In the genomic region with DNA sequence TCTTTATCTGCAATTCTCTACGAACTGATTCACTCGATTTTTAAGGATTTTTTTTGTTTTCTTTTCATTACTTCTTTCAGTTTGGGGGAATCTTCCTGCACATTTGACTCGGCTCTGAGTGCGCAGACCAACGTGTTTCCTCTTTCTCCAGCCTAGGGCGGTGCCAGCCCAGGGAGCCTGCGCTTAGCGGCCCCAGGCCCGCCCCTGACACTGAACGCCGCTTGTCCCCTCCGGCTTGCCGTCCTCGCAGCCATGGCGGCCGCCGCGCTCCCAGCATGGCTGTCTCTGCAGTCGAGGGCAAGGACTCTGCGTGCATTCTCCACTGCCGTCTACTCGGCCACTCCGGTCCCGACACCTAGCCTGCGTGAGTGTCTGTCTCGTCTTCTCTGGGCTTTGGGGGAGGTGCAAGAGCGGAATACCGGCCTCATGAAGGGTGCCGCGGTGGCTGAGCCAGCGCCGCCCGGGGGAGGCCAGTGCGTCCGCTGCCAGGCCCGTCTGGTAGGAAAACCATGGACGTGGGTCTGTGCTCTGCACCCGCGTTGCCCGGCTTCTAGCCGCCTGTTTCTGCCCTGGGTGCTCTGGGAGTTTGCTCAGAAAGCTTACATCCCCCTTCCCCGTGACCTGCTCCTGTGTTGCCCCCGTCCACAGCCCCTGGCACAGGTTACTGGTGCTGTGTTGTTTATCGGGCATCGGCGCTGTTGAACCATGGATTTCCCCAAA, we compare ENCODE assay signal across 8 cellular contexts. TPM values are rescaled to one million over a fixed set of nuclear protein-coding genes. Genes with fewer than 3 reads are reported as not detected.
DNase-seq lines count a peak whose midpoint lies in the region; ATAC-seq, FAIRE-seq and TF ChIP-seq lines count a peak whose summit lies in the region.

Gene MRPS35 (plus strand): TSS at position 241 of the 720 bp plus-strand sequence. CDS start 12 bp downstream, at position 253.

- peak within 1 kb of the TSS; percentile 96 to 98 (median 98) for H3K4me3 Mint-ChIP-seq in T-cell

- TF ChIP-seq POLR2A in GM12891 (IDR thresholded peaks at IDR 0.05; ENCODE audit: low read depth, low read length), result peak; percentile 97
- TF ChIP-seq POLR2A in heart left ventricle (IDR thresholded peaks at IDR 0.05), result peak in 1 of 2 donors; percentile 68
- TF ChIP-seq POLR2A in upper lobe of left lung (IDR thresholded peaks at IDR 0.05), result peak in 3 of 4 donors; percentile 53 to 82 (median 74)

- peaks cover 0 to 17% (median 8%) of the 10 kb centered on the region in 9 donors for H3K36me3 ChIP-seq in heart left ventricle
- peaks cover 0 to 11% (median under 1%) of the 10 kb centered on the region in 4 donors for H3K36me3 ChIP-seq in upper lobe of left lung

- H3K4me3 ChIP-seq in heart left ventricle (peak within 1 kb of the TSS; percentile 56 to 99 (median 84)), upper lobe of left lung (peak within 1 kb of the TSS; percentile 75 to 97 (median 92))

- POLR2A ChIA-PET in T-cell (lab: Charles Lee), result interaction anchor here in 1 of 2 donors (0.5 to 0.6 kb wide), 2 partner anchors 480 kb away, joined by 3 read pairs; partner anchors contain the start of gene CCDC91

- H3K27ac ChIP-seq in adipose tissue (ENCODE audit: low read depth, low read length) (peak within 1 kb of the TSS; percentile 44), heart left ventricle (peak within 1 kb of the TSS; percentile 6 to 92 (median 82)), upper lobe of left lung (peak within 1 kb of the TSS; percentile 78 to 88 (median 85))

- intact Hi-C loops in heart left ventricle (cut with DNase I) (loop anchor here in 1 of 10 donors (5.0 kb wide), 1 partner anchor 72 kb away; the partner anchor contains the start of genes KLHL42 and MANSC4), posterior vena cava (cut with DNase I) (no loop called here)

- 0% methylated on average over 44 to 46 of the region's 46 CpGs for WGBS in adipose tissue, 3 donors
- whole genome bisulfite sequencing in heart left ventricle, 4 donors, result 0 to 1% (median 0%) methylated on average over 36 to 46 of the region's 46 CpGs
- 0 to 2% methylated on average over 24 to 35 of the region's 46 CpGs for WGBS in upper lobe of left lung, 2 donors

- no peaks in the 10 kb centered on the region for H3K27me3 ChIP-seq in heart left ventricle
- H3K27me3 ChIP-seq in upper lobe of left lung, result no peaks in the 10 kb centered on the region

- peak in 1 of 12 donors; percentile 2 for TF ChIP-seq CTCF in heart left ventricle (IDR thresholded peaks at IDR 0.05)
- peak in 1 of 6 experiments; percentile 16 for TF ChIP-seq CTCF in upper lobe of left lung (IDR thresholded peaks at IDR 0.05)

- peak within 1 kb of the TSS; percentile 97 to 99 for H3K27ac Mint-ChIP-seq in T-cell

- CTCF ChIA-PET in T-cell (lab: Charles Lee), result interaction anchor here (0.6 to 1.0 kb wide), 3 partner anchors 9 to 339 kb away, joined by 3 to 6 read pairs (median 3); no protein-coding TSS in a partner anchor

- no peaks in the 10 kb centered on the region for H3K27me3 Mint-ChIP-seq in T-cell

- no peaks in the 10 kb centered on the region for H3K9me3 Mint-ChIP-seq in T-cell

- H3K4me1 ChIP-seq in heart left ventricle (peaks cover 0 to 27% (median 15%) of the 10 kb centered on the region in 12 donors), upper lobe of left lung (peaks cover 14 to 26% (median 17%) of the 10 kb centered on the region in 4 donors)

- FAIRE-seq in GM12891 (lab: Jason Lieb, UNC), result peak; percentile 98

- H3K4me1 Mint-ChIP-seq in T-cell, result peaks cover 32 to 44% (median 42%) of the 10 kb centered on the region in 3 donors

- peak; percentile 96 for ATAC-seq in HG02759 (IDR thresholded peaks at IDR 0.05; ENCODE audit: unreplicated experiment)
- ATAC-seq in T-cell (replicated peaks in 1 of 4), result peak; percentile 96 to 99 (median 98)
- peak; percentile 98 to 99 (median 98) for ATAC-seq in heart left ventricle
- peak; percentile 98 to 99 for ATAC-seq in upper lobe of left lung (ENCODE audit: low FRiP score in 2 of 2)

- TF ChIP-seq EP300 in upper lobe of left lung (IDR thresholded peaks at IDR 0.05), result no peak

- DNase-seq in GM12891 (ENCODE audit: insufficient read length, low spot score), result peak; percentile 71
- peak; percentile 75 for DNase-seq in NCI-H128 (lab: John Stamatoyannopoulos, UW; ENCODE audit: unreplicated experiment)
- DNase-seq in T-cell, result peak; percentile 80 to 92 (median 88)
- peak; percentile 94 to 96 (median 94) for DNase-seq in heart left ventricle
- DNase-seq in posterior vena cava (ENCODE audit: low spot score), result peak; percentile 98
- peak; percentile 91 to 98 for DNase-seq in upper lobe of left lung

- H3K9me3 ChIP-seq in heart left ventricle (no peaks in the 10 kb centered on the region), upper lobe of left lung (no peaks in the 10 kb centered on the region)

- peaks cover 10% of the 10 kb centered on the region for H3K36me3 Mint-ChIP-seq in T-cell

TF ChIP-seq in GM12891, 5 proteins besides CTCF, POLR2A, EP300 and RAD21:
- no peak for TF ChIP-seq PAX5 (IDR thresholded peaks at IDR 0.05; ENCODE audit: insufficient read depth, low read length, severe bottlenecking)
- peak; percentile 35; the same call in 1 of the 2 replicates for TF ChIP-seq SPI1 (IDR thresholded peaks at IDR 0.05; ENCODE audit: low read depth, low read length)
- peak; percentile 96 for TF ChIP-seq TAF1 (IDR thresholded peaks at IDR 0.05; ENCODE audit: low read depth, low read length)
- peak; percentile 91 for TF ChIP-seq POLR2AphosphoS5 (IDR thresholded peaks at IDR 0.05; ENCODE audit: low read depth, low read length)
- TF ChIP-seq POU2F2 (IDR thresholded peaks at IDR 0.05; ENCODE audit: low read depth, low read length), result peak; percentile 83

RNA-seq across cellular contexts. Expression of gene MRPS35, which starts in this region (rescaled TPM):
- polyA plus RNA-seq in GM12891 (2012; ENCODE audit: low read depth, missing spikeins), result 38.1 TPM
- 10 to 100 TPM; 19.7 to 23.0 (median 22.5) TPM for total RNA-seq in T-cell
- polyA plus RNA-seq in adipose tissue, result 10 to 100 TPM; 14.1 to 33.6 (median 27.8) TPM
- 10 to 100 TPM; 45.7 to 94.1 (median 59.6) TPM for total RNA-seq in heart left ventricle
- polyA plus RNA-seq in heart left ventricle, result 10 to 100 TPM; 39.8 to 67.7 TPM
- total RNA-seq in posterior vena cava, result 10 to 100 TPM; 29.7 TPM
- total RNA-seq in upper lobe of left lung, result 10 to 100 TPM in 5 of 6 donors, 1 to 10 TPM in 1; 9.4 to 36.7 (median 31.2) TPM

Comparison
In these comparisons a context has a peak if more than half of its experiments do, and no peak if none do; other contexts are left out.
1. Peak in every context shown above with its lines: DNase-seq, ATAC-seq, H3K4me3 ChIP-seq and H3K27ac ChIP-seq.